Comparison of ENCODE assay signal across 23 cellular contexts in genomic region chr11:109735139-109735538, GRCh38.
"Had no signal": no experiment of that assay in that cellular context is flagged by ENCODE, and none has a peak within 500 bp of the region (broad histone marks: within the 10 kb centered on the region; RNA-seq: fewer than 3 reads in every experiment).

No MANE protein-coding gene starts in this region.

- H3K4me3 Mint-ChIP-seq: activated B cell treated with CpG ODN at 0.5 μM for 24 hours; activated CD8-positive, alpha-beta T cell treated with anti-CD3 and anti-CD28 coated beads, Interleukin-2, amount 10 ng/mL, durations not matched to agents 7 days and 5 days; activated naive CD4-positive, alpha-beta T cell treated with anti-CD3 and anti-CD28 coated beads, Interleukin-2, amount 50 U/mL, for 24 hours; naive thymus-derived CD8-positive, alpha-beta T cell had no signal

- H3K27ac Mint-ChIP-seq: activated B cell treated with CpG ODN at 0.5 μM for 24 hours; activated CD8-positive, alpha-beta T cell treated with anti-CD3 and anti-CD28 coated beads, Interleukin-2, amount 10 ng/mL, durations not matched to agents 7 days and 5 days; activated naive CD4-positive, alpha-beta T cell treated with anti-CD3 and anti-CD28 coated beads, Interleukin-2, amount 50 U/mL, for 24 hours; naive thymus-derived CD8-positive, alpha-beta T cell had no signal

- H3K36me3 Mint-ChIP-seq: activated naive CD4-positive, alpha-beta T cell treated with anti-CD3 and anti-CD28 coated beads, Interleukin-2, amount 50 U/mL, for 24 hours; naive thymus-derived CD8-positive, alpha-beta T cell had no signal

- H3K4me3 ChIP-seq: dorsolateral prefrontal cortex, gastroesophageal sphincter, heart right ventricle, lung, right atrium auricular region, skin epidermis, transverse colon, vagina had no signal

- H3K27ac ChIP-seq: dorsolateral prefrontal cortex, gastroesophageal sphincter, heart right ventricle, neutrophil, right atrium auricular region, vagina had no signal

- FAIRE-seq: islet of Langerhans, TTC549 had no signal

- DNase-seq: activated B cell treated with CpG ODN at 0.5 μM for 24 hours; activated CD4-positive, alpha-beta T cell treated with anti-CD3 and anti-CD28 coated beads for 48 hours; activated CD8-positive, alpha-beta memory T cell treated with anti-CD3 and anti-CD28 coated beads, Interleukin-2, amount 50 U/mL, for 4 hours; activated CD8-positive, alpha-beta T cell treated with anti-CD3 and anti-CD28 coated beads, Interleukin-2, amount 10 ng/mL, durations not matched to agents 7 days and 5 days; activated effector memory CD4-positive, alpha-beta T cell treated with anti-CD3 and anti-CD28 coated beads, Interleukin-2, amount 50 U/mL, for 16 hours; activated T-cell treated with anti-CD3 and anti-CD28 coated beads, Interleukin-2, amount 50 U/mL, for 48 hours; dorsolateral prefrontal cortex; erythroblast; heart right ventricle; naive thymus-derived CD8-positive, alpha-beta T cell; stimulated activated CD4-positive, alpha-beta T cell treated with anti-CD3 and anti-CD28 coated beads, Interleukin-4, amount 100 ng/mL, for 24 hours; stimulated activated naive CD4-positive, alpha-beta T cell treated with Interleukin-2 at 50 U/mL for 16 hours; substantia nigra; transverse colon had no signal

- H3K4me1 Mint-ChIP-seq: activated B cell treated with CpG ODN at 0.5 μM for 24 hours; activated naive CD4-positive, alpha-beta T cell treated with anti-CD3 and anti-CD28 coated beads, Interleukin-2, amount 50 U/mL, for 24 hours; naive thymus-derived CD8-positive, alpha-beta T cell had no signal

- H3K36me3 ChIP-seq: gastroesophageal sphincter, heart right ventricle, neutrophil, right atrium auricular region, transverse colon, vagina had no signal

- H3K27me3 ChIP-seq: dorsolateral prefrontal cortex, gastroesophageal sphincter, heart right ventricle, neutrophil, right atrium auricular region, transverse colon, vagina had no signal

- H3K9me3 Mint-ChIP-seq: activated B cell treated with CpG ODN at 0.5 μM for 24 hours; activated naive CD4-positive, alpha-beta T cell treated with anti-CD3 and anti-CD28 coated beads, Interleukin-2, amount 50 U/mL, for 24 hours had no signal

- H3K4me1 ChIP-seq: right atrium auricular region, vagina had no signal

- H3K27me3 Mint-ChIP-seq: activated naive CD4-positive, alpha-beta T cell treated with anti-CD3 and anti-CD28 coated beads, Interleukin-2, amount 50 U/mL, for 24 hours had no signal

- ATAC-seq: activated CD8-positive, alpha-beta T cell treated with anti-CD3 and anti-CD28 coated beads, Interleukin-2, amount 10 ng/mL, durations not matched to agents 7 days and 5 days; gastroesophageal sphincter; naive thymus-derived CD8-positive, alpha-beta T cell had no signal

- H3K9me3 ChIP-seq: gastroesophageal sphincter, heart right ventricle, neutrophil, right atrium auricular region, transverse colon, vagina had no signal
